Comparison of ENCODE assay signal across 12 cellular contexts in the genomic region with DNA sequence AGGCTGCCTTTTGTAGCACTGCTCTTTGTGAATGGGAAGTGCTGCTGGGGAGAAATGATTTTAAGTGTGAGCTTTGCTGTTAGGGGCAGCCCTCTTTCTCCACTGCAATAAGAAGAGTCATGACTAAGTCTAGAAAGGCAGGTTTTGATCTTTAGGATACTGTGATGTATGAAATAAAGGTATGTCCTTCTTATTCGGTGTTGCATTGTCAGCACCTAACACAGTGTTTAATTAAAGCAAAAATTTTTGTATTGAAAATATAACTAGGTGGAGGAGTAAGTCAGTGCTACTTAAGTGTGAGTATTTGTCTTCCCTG.
A peak's percentile ranks its signal among the peaks of the same experiment; 100 is the strongest.
DNase-seq lines count a peak whose midpoint lies in the region; ATAC-seq lines count a peak whose summit lies in the region.
"Had no signal": no experiment of that assay in that cellular context is flagged by ENCODE, and none has a peak within 500 bp of the region (broad histone marks: within the 10 kb centered on the region; RNA-seq: fewer than 3 reads in every experiment).

No MANE protein-coding gene starts in this region.

- no peaks in the 10 kb centered on the region for H3K27me3 Mint-ChIP-seq in activated T-cell treated with anti-CD3 and anti-CD28 coated beads, Interleukin-2, amount 50 U/mL, for 72 hours (ENCODE audit: low read depth)
- H3K27me3 Mint-ChIP-seq in activated naive CD8-positive, alpha-beta T cell, result no peaks in the 10 kb centered on the region
- no peaks in the 10 kb centered on the region for H3K27me3 Mint-ChIP-seq in naive B cell

- peaks cover 87% of the 10 kb centered on the region for H3K4me1 Mint-ChIP-seq in activated T-cell treated with anti-CD3 and anti-CD28 coated beads, Interleukin-2, amount 50 U/mL, for 72 hours (ENCODE audit: low read depth)
- H3K4me1 Mint-ChIP-seq in activated naive CD8-positive, alpha-beta T cell (ENCODE audit: low read depth), result peaks cover 69% of the 10 kb centered on the region
- peaks cover 60 to 91% (median 74%) of the 10 kb centered on the region in 3 donors for H3K4me1 Mint-ChIP-seq in naive B cell

- H3K27ac ChIP-seq in urinary bladder (ENCODE audit: low read depth), result peak overlapping the region; percentile 68
- H3K27ac ChIP-seq: psoas muscle had no signal

- peaks cover 1% of the 10 kb centered on the region for H3K4me1 ChIP-seq in urinary bladder (ENCODE audit: insufficient read depth)
- H3K4me1 ChIP-seq: psoas muscle had no signal

- H3K36me3 Mint-ChIP-seq in activated T-cell treated with anti-CD3 and anti-CD28 coated beads, Interleukin-2, amount 50 U/mL, for 72 hours (ENCODE audit: insufficient read depth in 2 of 2), result peaks cover 2 to 10% of the 10 kb centered on the region in 2 donors
- peaks cover 5% of the 10 kb centered on the region for H3K36me3 Mint-ChIP-seq in activated naive CD8-positive, alpha-beta T cell
- peaks cover 0 to 2% of the 10 kb centered on the region in 2 donors for H3K36me3 Mint-ChIP-seq in naive B cell

- no peaks in the 10 kb centered on the region for H3K9me3 Mint-ChIP-seq in activated T-cell treated with anti-CD3 and anti-CD28 coated beads, Interleukin-2, amount 50 U/mL, for 72 hours
- H3K9me3 Mint-ChIP-seq in activated naive CD8-positive, alpha-beta T cell (ENCODE audit: low read depth), result no peaks in the 10 kb centered on the region
- peaks cover 0 to under 1% (median under 1%) of the 10 kb centered on the region in 7 donors for H3K9me3 Mint-ChIP-seq in naive B cell

- no peaks in the 10 kb centered on the region for H3K36me3 ChIP-seq in urinary bladder (ENCODE audit: insufficient read depth)

- ATAC-seq in activated T-cell treated with anti-CD3 and anti-CD28 coated beads, Interleukin-2, amount 50 U/mL, for 72 hours (replicated peaks in 1 of 2), result peak; percentile 44 to 63
- no peak for ATAC-seq in naive B cell (ENCODE audit: low read depth in 2 of 2)
- ATAC-seq: psoas muscle had no signal

- H3K4me3 ChIP-seq in urinary bladder (ENCODE audit: low read depth, low read length), result no peak overlapping the region
- H3K4me3 ChIP-seq: psoas muscle had no signal

- 84% methylated on average over 1 of the region's 1 CpG for WGBS in urinary bladder

- DNase-seq in activated T-cell treated with anti-CD3 and anti-CD28 coated beads, Interleukin-2, amount 50 U/mL, for 72 hours, result peak in 1 of 2 donors; percentile 16
- no peak for DNase-seq in activated T-cell treated with anti-CD3 and anti-CD28 coated beads, Interleukin-2, amount 50 U/mL, for 1 hour
- no peak for DNase-seq in naive B cell
- no peak for DNase-seq in T1000 (lab: John Stamatoyannopoulos, UW)
- no peak for DNase-seq in AG08395 (ENCODE audit: low spot score)
- DNase-seq in DMS79 (lab: John Stamatoyannopoulos, UW), result no peak
- DNase-seq: C1 segment of cervical spinal cord, H7, psoas muscle, SIG-M5 had no signal

- H3K27ac Mint-ChIP-seq in activated T-cell treated with anti-CD3 and anti-CD28 coated beads, Interleukin-2, amount 50 U/mL, for 72 hours, result peak overlapping the region; percentile 23
- H3K27ac Mint-ChIP-seq in activated naive CD8-positive, alpha-beta T cell, result peak overlapping the region; percentile 89
- H3K27ac Mint-ChIP-seq in naive B cell, result peak overlapping the region; percentile 88 to 99 (median 93)

- H3K4me3 Mint-ChIP-seq in activated T-cell treated with anti-CD3 and anti-CD28 coated beads, Interleukin-2, amount 50 U/mL, for 72 hours, result peak overlapping the region; percentile 72 to 76
- H3K4me3 Mint-ChIP-seq in activated naive CD8-positive, alpha-beta T cell, result peak overlapping the region; percentile 64
- peak overlapping the region; percentile 44 to 84 (median 69) for H3K4me3 Mint-ChIP-seq in naive B cell

Comparison
In these comparisons a context has a peak if more than half of its experiments do, and no peak if none do; other contexts are left out.
1. ATAC-seq: peak in activated T-cell treated with anti-CD3 and anti-CD28 coated beads, Interleukin-2, amount 50 U/mL, for 72 hours (2 of 2); none in naive B cell (0 of 2).
2. H3K27ac Mint-ChIP-seq: peak in every context shown above with its lines; median percentile 93 in naive B cell; 89 in activated naive CD8-positive, alpha-beta T cell; 23 in activated T-cell treated with anti-CD3 and anti-CD28 coated beads, Interleukin-2, amount 50 U/mL, for 72 hours.
3. Peak in every context shown above with its lines, with median percentiles within 50 percentile points of each other: H3K4me3 Mint-ChIP-seq.